In genomic region chr1:109897244-109897955, GRCh38 we compare ENCODE assay signal across 1 cellular context.
TF ChIP-seq lines count a peak whose summit lies in the region.

No MANE protein-coding gene starts in this region.

TF ChIP-seq in GM12878, 131 proteins besides CTCF, POLR2A, EP300 and RAD21:
- TF ChIP-seq RB1 (IDR thresholded peaks at IDR 0.05; ENCODE audit: borderline replicate concordance) (no peak), BCL3 (IDR thresholded peaks at IDR 0.05; ENCODE audit: borderline replicate concordance, insufficient read depth, low read depth, low read length, poor library complexity, severe bottlenecking) (peak; percentile 91)
